In the genomic region with DNA sequence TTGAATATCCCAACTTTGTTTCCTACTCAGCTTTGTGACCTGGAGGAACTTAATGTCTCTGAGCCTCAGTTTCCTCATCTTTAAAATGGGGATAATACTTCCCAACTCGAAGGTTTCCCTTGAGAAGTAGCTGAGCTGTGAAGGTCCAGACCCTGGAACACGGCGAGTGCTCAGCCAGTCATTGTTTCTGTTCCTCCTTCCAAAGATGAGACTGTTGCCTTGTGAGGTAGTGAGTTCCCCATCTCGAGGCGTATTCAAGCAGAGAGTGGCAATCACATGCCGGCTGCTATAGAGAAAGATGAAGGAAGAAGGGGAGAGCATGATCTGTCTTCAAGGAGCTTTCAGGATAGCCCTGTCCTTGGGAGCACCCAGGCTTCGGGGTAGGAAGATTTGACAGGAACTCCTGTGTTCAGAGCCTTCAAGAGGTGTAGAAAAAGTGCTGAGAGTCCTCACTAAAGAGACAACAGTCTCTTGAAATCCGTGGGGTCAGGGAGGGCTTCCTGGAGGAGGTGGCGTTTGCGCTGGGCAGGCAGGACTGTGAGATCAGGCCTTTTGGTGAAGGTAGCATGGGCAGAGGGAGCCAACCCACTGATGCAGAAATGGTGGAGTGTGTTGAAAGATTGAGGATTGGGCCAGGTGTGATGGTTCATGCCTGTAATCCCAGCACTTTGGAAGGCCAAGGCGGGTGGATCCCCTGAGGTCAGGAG, we compare ENCODE assay signal across 33 cellular contexts. TPM values are rescaled to one million over a fixed set of nuclear protein-coding genes. Genes with fewer than 3 reads are reported as not detected.
"Had no signal": no experiment of that assay in that cellular context is flagged by ENCODE, and none has a peak within 500 bp of the region (broad histone marks: within the 10 kb centered on the region; RNA-seq: fewer than 3 reads in every experiment).

No MANE protein-coding gene starts in this region.

- H3K36me3 ChIP-seq: colonic mucosa, gastrocnemius medialis, left lung, prostate gland, right atrium auricular region, sigmoid colon, tibial artery had no signal

- FAIRE-seq: islet of Langerhans had no signal

- H3K27me3 ChIP-seq: colonic mucosa, gastrocnemius medialis, heart left ventricle, left lung, right atrium auricular region, sigmoid colon, testis, tibial artery had no signal

- DNase-seq: colonic mucosa; dermis blood vessel endothelial cell; foreskin fibroblast; gastrocnemius medialis; heart left ventricle; hippocampal formation; left cardiac atrium; left lung; mesenchymal stem cell; mucosa of descending colon; naive B cell; nucleus accumbens; sigmoid colon; stimulated activated CD4-positive, alpha-beta T cell treated with anti-CD3 and anti-CD28 coated beads, Interleukin-2, amount 100 ng/mL, for 24 hours; stimulated activated CD4-positive, alpha-beta T cell treated with anti-CD3 and anti-CD28 coated beads, Interleukin-4, amount 100 ng/mL, for 24 hours; stimulated activated naive CD8-positive, alpha-beta T cell treated with anti-CD3 and anti-CD28 coated beads, Interleukin-15, Interleukin-2, amounts not matched to agents 100 U/mL and 50 U/mL, for 24 hours; substantia nigra; testis; tibial artery had no signal

- H3K9me3 Mint-ChIP-seq: mesothelial cell of epicardium; naive B cell; natural killer cell treated with Interleukin-12 subunit alpha and Interleukin-12 subunit beta and Interleukin-15 and Interleukin-18, amount 100 ng/mL, for 72 hours; stimulated activated effector memory CD8-positive, alpha-beta T cell treated with anti-CD3 and anti-CD28 coated beads, Interleukin-12 subunit alpha, Interleukin-12 subunit beta, amount 100 ng/mL, for 72 hours; type B pancreatic cell had no signal

- H3K4me1 Mint-ChIP-seq: naive B cell; stimulated activated effector memory CD8-positive, alpha-beta T cell treated with anti-CD3 and anti-CD28 coated beads, Interleukin-12 subunit alpha, Interleukin-12 subunit beta, amount 100 ng/mL, for 72 hours had no signal

- H3K4me3 Mint-ChIP-seq: mesothelial cell of epicardium; naive B cell; natural killer cell treated with Interleukin-12 subunit alpha and Interleukin-12 subunit beta and Interleukin-15 and Interleukin-18, amount 100 ng/mL, for 72 hours; stimulated activated effector memory CD8-positive, alpha-beta T cell treated with anti-CD3 and anti-CD28 coated beads, Interleukin-12 subunit alpha, Interleukin-12 subunit beta, amount 100 ng/mL, for 72 hours; type B pancreatic cell had no signal

- H3K9me3 ChIP-seq: colonic mucosa, gastrocnemius medialis, heart left ventricle, left lung, mucosa of descending colon, prostate gland, right atrium auricular region, sigmoid colon, testis, tibial artery had no signal

- ATAC-seq: esophagus mucosa; gastrocnemius medialis; heart left ventricle; left lung; mucosa of descending colon; natural killer cell treated with Interleukin-12 subunit alpha and Interleukin-12 subunit beta and Interleukin-15 and Interleukin-18, amount 100 ng/mL, for 72 hours; stimulated activated effector memory CD8-positive, alpha-beta T cell treated with anti-CD3 and anti-CD28 coated beads, Interleukin-12 subunit alpha, Interleukin-12 subunit beta, amount 100 ng/mL, for 72 hours; stimulated activated naive CD8-positive, alpha-beta T cell treated with anti-CD3 and anti-CD28 coated beads, Interleukin-15, Interleukin-2, amounts not matched to agents 100 U/mL and 50 U/mL, for 24 hours had no signal

- H3K36me3 Mint-ChIP-seq: mesothelial cell of epicardium; naive B cell; natural killer cell treated with Interleukin-12 subunit alpha and Interleukin-12 subunit beta and Interleukin-15 and Interleukin-18, amount 100 ng/mL, for 72 hours; stimulated activated effector memory CD8-positive, alpha-beta T cell treated with anti-CD3 and anti-CD28 coated beads, Interleukin-12 subunit alpha, Interleukin-12 subunit beta, amount 100 ng/mL, for 72 hours; type B pancreatic cell had no signal

- H3K4me1 ChIP-seq: colonic mucosa, prostate gland had no signal

- H3K27ac Mint-ChIP-seq: mesothelial cell of epicardium; natural killer cell treated with Interleukin-12 subunit alpha and Interleukin-12 subunit beta and Interleukin-15 and Interleukin-18, amount 100 ng/mL, for 72 hours; stimulated activated effector memory CD8-positive, alpha-beta T cell treated with anti-CD3 and anti-CD28 coated beads, Interleukin-12 subunit alpha, Interleukin-12 subunit beta, amount 100 ng/mL, for 72 hours; type B pancreatic cell had no signal

- H3K4me3 ChIP-seq: colonic mucosa, gastrocnemius medialis, heart left ventricle, left lung, mucosa of descending colon, prostate gland, right atrium auricular region, sigmoid colon, testis, tibial artery had no signal

- H3K27ac ChIP-seq: colonic mucosa, epithelial cell of prostate, heart left ventricle, left lung, prostate gland, right atrium auricular region, sigmoid colon, testis, tibial artery had no signal

RNA-seq across cellular contexts. Expression of a gene that starts 27.2 kb away (rescaled TPM):
- total RNA-seq: natural killer cell treated with Interleukin-12 subunit alpha and Interleukin-12 subunit beta and Interleukin-15 and Interleukin-18, amount 100 ng/mL, for 72 hours; osteocyte had no signal

RNA-seq across cellular contexts. Expression of a gene that starts 34.5 kb away (rescaled TPM):
- total RNA-seq: chondrocyte; dermis blood vessel endothelial cell; glomerular endothelial cell; heart left ventricle; left cardiac atrium; lung microvascular endothelial cell; natural killer cell treated with Interleukin-12 subunit alpha and Interleukin-12 subunit beta and Interleukin-15 and Interleukin-18, amount 100 ng/mL, for 72 hours; osteocyte; right atrium auricular region; skeletal muscle tissue had no signal
- polyA plus RNA-seq: heart left ventricle had no signal

RNA-seq across cellular contexts. Expression of a gene that starts 58.5 kb away (rescaled TPM):
- total RNA-seq: glomerular endothelial cell; lung microvascular endothelial cell; natural killer cell treated with Interleukin-12 subunit alpha and Interleukin-12 subunit beta and Interleukin-15 and Interleukin-18, amount 100 ng/mL, for 72 hours had no signal
